ENCODE assay signal across 2 cellular contexts in the genomic region with DNA sequence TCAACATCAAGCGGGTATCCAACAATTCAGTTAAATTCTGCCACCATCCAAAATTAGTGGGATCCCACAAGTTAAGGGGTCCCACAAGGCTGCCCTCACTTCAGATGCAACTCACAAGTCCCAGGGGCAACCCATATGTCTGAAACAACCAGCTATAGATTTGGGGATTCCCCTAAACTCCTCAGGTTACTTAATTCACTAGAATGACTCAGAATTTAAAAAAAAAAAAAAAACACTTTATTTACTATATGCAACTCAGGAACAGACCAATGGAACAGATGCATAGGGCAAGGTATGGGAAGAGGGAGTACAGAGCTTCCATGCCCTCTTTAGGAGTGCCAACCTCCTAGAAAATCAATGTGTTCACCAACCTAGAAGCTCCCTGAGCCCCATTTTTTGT.
TF ChIP-seq lines count a peak whose summit lies in the region.

No MANE protein-coding gene starts in this region.

TF ChIP-seq in IMR-90, 13 proteins besides CTCF, POLR2A, EP300 and RAD21:
- TF ChIP-seq RCOR1 (IDR thresholded peaks at IDR 0.05; ENCODE audit: insufficient replicate concordance, low read length) (no peak), RFX5 (IDR thresholded peaks at IDR 0.05; ENCODE audit: low read depth, low read length) (no peak), MAFK (IDR thresholded peaks at IDR 0.05; ENCODE audit: low read depth, low read length) (no peak), CEBPB (IDR thresholded peaks at IDR 0.05; ENCODE audit: low read depth, low read length) (no peak), SMC3 (IDR thresholded peaks at IDR 0.05; ENCODE audit: low read depth, low read length) (no peak), MAZ (IDR thresholded peaks at IDR 0.05; ENCODE audit: borderline replicate concordance, low read depth, low read length) (no peak), USF2 (IDR thresholded peaks at IDR 0.05; ENCODE audit: low read depth, low read length) (no peak), BHLHE40 (IDR thresholded peaks at IDR 0.05; ENCODE audit: low read depth, low read length) (no peak), ELK1 (IDR thresholded peaks at IDR 0.05; ENCODE audit: borderline replicate concordance, low read depth, low read length) (no peak), FOS (IDR thresholded peaks at IDR 0.05; ENCODE audit: low read depth, low read length) (no peak)

TF ChIP-seq in GM12878, 131 proteins besides CTCF, POLR2A, EP300 and RAD21:
- TF ChIP-seq MEF2A (IDR thresholded peaks at IDR 0.05; ENCODE audit: insufficient read depth, low read depth, low read length) = no peak
- TF ChIP-seq ZNF592 (IDR thresholded peaks at IDR 0.05) = no peak
- no peak for TF ChIP-seq CHD2 (IDR thresholded peaks at IDR 0.05; ENCODE audit: borderline replicate concordance, low read depth, low read length)
- no peak for TF ChIP-seq HSF1 (IDR thresholded peaks at IDR 0.05; ENCODE audit: low read depth, low read length)
- no peak for TF ChIP-seq RFX5 (IDR thresholded peaks at IDR 0.05; ENCODE audit: low read depth, low read length)
- TF ChIP-seq HDAC2 (IDR thresholded peaks at IDR 0.05) = no peak
- TF ChIP-seq GABPA (IDR thresholded peaks at IDR 0.05; ENCODE audit: low read depth) = no peak
- TF ChIP-seq CBFB (IDR thresholded peaks at IDR 0.05; ENCODE audit: low read depth) = no peak
- TF ChIP-seq, protein P1, sequence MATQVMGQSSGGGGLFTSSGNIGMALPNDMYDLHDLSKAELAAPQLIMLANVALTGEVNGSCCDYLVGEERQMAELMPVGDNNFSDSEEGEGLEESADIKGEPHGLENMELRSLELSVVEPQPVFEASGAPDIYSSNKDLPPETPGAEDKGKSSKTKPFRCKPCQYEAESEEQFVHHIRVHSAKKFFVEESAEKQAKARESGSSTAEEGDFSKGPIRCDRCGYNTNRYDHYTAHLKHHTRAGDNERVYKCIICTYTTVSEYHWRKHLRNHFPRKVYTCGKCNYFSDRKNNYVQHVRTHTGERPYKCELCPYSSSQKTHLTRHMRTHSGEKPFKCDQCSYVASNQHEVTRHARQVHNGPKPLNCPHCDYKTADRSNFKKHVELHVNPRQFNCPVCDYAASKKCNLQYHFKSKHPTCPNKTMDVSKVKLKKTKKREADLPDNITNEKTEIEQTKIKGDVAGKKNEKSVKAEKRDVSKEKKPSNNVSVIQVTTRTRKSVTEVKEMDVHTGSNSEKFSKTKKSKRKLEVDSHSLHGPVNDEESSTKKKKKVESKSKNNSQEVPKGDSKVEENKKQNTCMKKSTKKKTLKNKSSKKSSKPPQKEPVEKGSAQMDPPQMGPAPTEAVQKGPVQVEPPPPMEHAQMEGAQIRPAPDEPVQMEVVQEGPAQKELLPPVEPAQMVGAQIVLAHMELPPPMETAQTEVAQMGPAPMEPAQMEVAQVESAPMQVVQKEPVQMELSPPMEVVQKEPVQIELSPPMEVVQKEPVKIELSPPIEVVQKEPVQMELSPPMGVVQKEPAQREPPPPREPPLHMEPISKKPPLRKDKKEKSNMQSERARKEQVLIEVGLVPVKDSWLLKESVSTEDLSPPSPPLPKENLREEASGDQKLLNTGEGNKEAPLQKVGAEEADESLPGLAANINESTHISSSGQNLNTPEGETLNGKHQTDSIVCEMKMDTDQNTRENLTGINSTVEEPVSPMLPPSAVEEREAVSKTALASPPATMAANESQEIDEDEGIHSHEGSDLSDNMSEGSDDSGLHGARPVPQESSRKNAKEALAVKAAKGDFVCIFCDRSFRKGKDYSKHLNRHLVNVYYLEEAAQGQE (IDR thresholded peaks at IDR 0.05; ENCODE audit: low read depth, low read length) = no peak
- TF ChIP-seq SIN3A (IDR thresholded peaks at IDR 0.05; ENCODE audit: low read depth, low read length) = no peak
- no peak for TF ChIP-seq NR2C2 (IDR thresholded peaks at IDR 0.05; ENCODE audit: borderline replicate concordance, control insufficient read depth, insufficient read length, low read depth)
- TF ChIP-seq ZSCAN29 (IDR thresholded peaks at IDR 0.05) = no peak
- TF ChIP-seq, protein P2, sequence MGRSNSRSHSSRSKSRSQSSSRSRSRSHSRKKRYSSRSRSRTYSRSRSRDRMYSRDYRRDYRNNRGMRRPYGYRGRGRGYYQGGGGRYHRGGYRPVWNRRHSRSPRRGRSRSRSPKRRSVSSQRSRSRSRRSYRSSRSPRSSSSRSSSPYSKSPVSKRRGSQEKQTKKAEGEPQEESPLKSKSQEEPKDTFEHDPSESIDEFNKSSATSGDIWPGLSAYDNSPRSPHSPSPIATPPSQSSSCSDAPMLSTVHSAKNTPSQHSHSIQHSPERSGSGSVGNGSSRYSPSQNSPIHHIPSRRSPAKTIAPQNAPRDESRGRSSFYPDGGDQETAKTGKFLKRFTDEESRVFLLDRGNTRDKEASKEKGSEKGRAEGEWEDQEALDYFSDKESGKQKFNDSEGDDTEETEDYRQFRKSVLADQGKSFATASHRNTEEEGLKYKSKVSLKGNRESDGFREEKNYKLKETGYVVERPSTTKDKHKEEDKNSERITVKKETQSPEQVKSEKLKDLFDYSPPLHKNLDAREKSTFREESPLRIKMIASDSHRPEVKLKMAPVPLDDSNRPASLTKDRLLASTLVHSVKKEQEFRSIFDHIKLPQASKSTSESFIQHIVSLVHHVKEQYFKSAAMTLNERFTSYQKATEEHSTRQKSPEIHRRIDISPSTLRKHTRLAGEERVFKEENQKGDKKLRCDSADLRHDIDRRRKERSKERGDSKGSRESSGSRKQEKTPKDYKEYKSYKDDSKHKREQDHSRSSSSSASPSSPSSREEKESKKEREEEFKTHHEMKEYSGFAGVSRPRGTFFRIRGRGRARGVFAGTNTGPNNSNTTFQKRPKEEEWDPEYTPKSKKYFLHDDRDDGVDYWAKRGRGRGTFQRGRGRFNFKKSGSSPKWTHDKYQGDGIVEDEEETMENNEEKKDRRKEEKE (IDR thresholded peaks at IDR 0.05) = no peak
- TF ChIP-seq MXI1 (IDR thresholded peaks at IDR 0.05; ENCODE audit: low read depth, low read length) = no peak
- TF ChIP-seq, protein P3, sequence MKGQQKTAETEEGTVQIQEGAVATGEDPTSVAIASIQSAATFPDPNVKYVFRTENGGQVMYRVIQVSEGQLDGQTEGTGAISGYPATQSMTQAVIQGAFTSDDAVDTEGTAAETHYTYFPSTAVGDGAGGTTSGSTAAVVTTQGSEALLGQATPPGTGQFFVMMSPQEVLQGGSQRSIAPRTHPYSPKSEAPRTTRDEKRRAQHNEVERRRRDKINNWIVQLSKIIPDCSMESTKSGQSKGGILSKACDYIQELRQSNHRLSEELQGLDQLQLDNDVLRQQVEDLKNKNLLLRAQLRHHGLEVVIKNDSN (IDR thresholded peaks at IDR 0.05; ENCODE audit: borderline replicate concordance, extremely low read length, insufficient read depth, low read depth, low read length) = no peak
- TF ChIP-seq ZNF274 (IDR thresholded peaks at IDR 0.05; ENCODE audit: insufficient read depth, insufficient read length) = no peak
